In genomic region chr6:148760568-148761531, GRCh38 we compare ENCODE assay signal across 8 cellular contexts. TPM values are rescaled to one million over a fixed set of nuclear protein-coding genes. Genes with fewer than 3 reads are reported as not detected.
DNase-seq lines count a peak whose midpoint lies in the region; ATAC-seq, FAIRE-seq and TF ChIP-seq lines count a peak whose summit lies in the region.

No MANE protein-coding gene starts in this region.

- no peaks in the 10 kb centered on the region for H3K9me3 ChIP-seq in SK-N-SH
- no peaks in the 10 kb centered on the region for H3K9me3 ChIP-seq in iPS-20b (ENCODE audit: insufficient read depth, low read depth, low read length)
- no peaks in the 10 kb centered on the region for H3K9me3 ChIP-seq in small intestine (ENCODE audit: control insufficient read depth, low read depth)

- no peaks in the 10 kb centered on the region for H3K4me1 ChIP-seq in SK-N-SH (ENCODE audit: control insufficient read depth in 1 of 2, insufficient read depth in 2 of 2, low read depth in 1 of 2, low read length in 1 of 2)
- H3K4me1 ChIP-seq in iPS-20b (ENCODE audit: insufficient read depth, low read length): peaks cover 36% of the 10 kb centered on the region
- H3K4me1 ChIP-seq in small intestine (ENCODE audit: control insufficient read depth in 2 of 2, insufficient read depth in 1 of 2, low read depth in 1 of 2, low read length in 1 of 2): peaks cover 0 to 6% of the 10 kb centered on the region in 2 donors

- no peak overlapping the region; a peak in 1 of 4 replicates for H3K4me3 ChIP-seq in SK-N-SH (ENCODE audit: low read depth in 2 of 2, low read length in 1 of 2)
- H3K4me3 ChIP-seq in astrocyte of the spinal cord (ENCODE audit: low read depth, low read length): peak overlapping the region; percentile 28
- H3K4me3 ChIP-seq in iPS-20b (ENCODE audit: low read length): no peak overlapping the region
- H3K4me3 ChIP-seq in small intestine (ENCODE audit: low read depth in 1 of 2, low read length in 2 of 2): peak overlapping the region in 1 of 2 donors; percentile 7

- no peak overlapping the region; the same call in 1 of the 2 replicates for H3K9ac ChIP-seq in SK-N-SH
- peak overlapping the region; percentile 23; the same call in 1 of the 2 replicates for H3K9ac ChIP-seq in iPS-20b (ENCODE audit: low read depth, low read length)

- in situ Hi-C loops in astrocyte of the spinal cord (cut with HindIII; ENCODE audit: low sequenced_read_pairs): no loop called here

- TF ChIP-seq CTCF in SK-N-SH (IDR thresholded peaks at IDR 0.05) (no peak), astrocyte of the spinal cord (IDR thresholded peaks at IDR 0.05; ENCODE audit: low read depth, low read length) (no peak)

- CTCF ChIA-PET in SK-N-SH (lab: Yijun Ruan, JAX): no interaction called here

- no peaks in the 10 kb centered on the region for H3K79me2 ChIP-seq in SK-N-SH (ENCODE audit: insufficient read depth)

- POLR2A ChIA-PET in SK-N-SH (lab: Yijun Ruan, JAX): no interaction called here

- no peak overlapping the region; the same call in 1 of the 2 replicates for H2AFZ ChIP-seq in SK-N-SH (ENCODE audit: low read depth)

- no peak for TF ChIP-seq RAD21 in SK-N-SH (IDR thresholded peaks at IDR 0.05; ENCODE audit: low read length)

- H3F3A ChIP-seq in SK-N-SH (replicated peaks; ENCODE audit: insufficient read depth): peaks cover 4% of the 10 kb centered on the region

- peak; percentile 10 to 18 for DNase-seq in activated CD4-positive, alpha-beta T cell treated with anti-CD3 and anti-CD28 coated beads for 24 hours (ENCODE audit: low read depth in 2 of 2)
- no peak for DNase-seq in activated CD4-positive, alpha-beta T cell treated with anti-CD3 and anti-CD28 coated beads, Interleukin-2, amount 50 U/mL, for 4 hours
- DNase-seq in SK-N-SH (no peak), astrocyte of the spinal cord (ENCODE audit: low read depth, low spot score) (peak; percentile 94), small intestine (peak; percentile 14), NCI-H446 treated with DMSO at 0.1 percent for 48 hours (lab: John Stamatoyannopoulos, UW) (no peak)

- H3K36me3 ChIP-seq in SK-N-SH (replicated peaks in 1 of 2; ENCODE audit: control insufficient read depth in 1 of 2, insufficient read depth in 2 of 2, low read length in 1 of 2) (no peaks in the 10 kb centered on the region), iPS-20b (ENCODE audit: insufficient read depth, low read depth, low read length) (no peaks in the 10 kb centered on the region), small intestine (ENCODE audit: control insufficient read depth in 2 of 2, insufficient read depth in 2 of 2, low read length in 2 of 2) (no peaks in the 10 kb centered on the region)

- ATAC-seq in HG03108 (IDR thresholded peaks at IDR 0.05; ENCODE audit: unreplicated experiment): peak; percentile 29

- 2% methylated on average over 9 of the region's 14 CpGs for WGBS in SK-N-SH (ENCODE audit: low lambda C conversion rate)
- 27 to 47% (median 30%) methylated on average over 14 of the region's 14 CpGs for WGBS in small intestine, 3 donors

- FAIRE-seq in small intestine (lab: Jason Lieb, UNC): peak; percentile 23

- TF ChIP-seq EP300 in SK-N-SH (IDR thresholded peaks at IDR 0.05; ENCODE audit: borderline replicate concordance in 1 of 2, low read depth in 1 of 2, low read length in 1 of 2): no peak

- H3K27ac ChIP-seq in SK-N-SH (ENCODE audit: low read depth in 2 of 2, low read length in 1 of 2) (peak overlapping the region; percentile 24 to 53; a peak in 2 of 4 replicates), iPS-20b (ENCODE audit: low read length) (no peak overlapping the region), small intestine (ENCODE audit: low read depth in 1 of 2, low read length in 1 of 2) (peak overlapping the region; percentile 37 to 67)

- no peaks in the 10 kb centered on the region for H4K20me1 ChIP-seq in SK-N-SH (ENCODE audit: insufficient read depth)

- H3K9me2 ChIP-seq in SK-N-SH: no peaks in the 10 kb centered on the region

- peak overlapping the region; percentile 56; the same call in 1 of the 2 replicates for H3K4me2 ChIP-seq in SK-N-SH

- H3K27me3 ChIP-seq in SK-N-SH (ENCODE audit: insufficient read depth): no peaks in the 10 kb centered on the region; the same call in 1 of the 2 replicates
- no peaks in the 10 kb centered on the region for H3K27me3 ChIP-seq in iPS-20b (ENCODE audit: insufficient read depth, low read length)
- H3K27me3 ChIP-seq in small intestine (ENCODE audit: control insufficient read depth in 2 of 2, insufficient read depth in 2 of 2, low read length in 2 of 2): no peaks in the 10 kb centered on the region

TF ChIP-seq in SK-N-SH, 30 proteins besides CTCF, POLR2A, EP300 and RAD21:
- TF ChIP-seq JUND (IDR thresholded peaks at IDR 0.05): no peak
- TF ChIP-seq, protein P1, sequence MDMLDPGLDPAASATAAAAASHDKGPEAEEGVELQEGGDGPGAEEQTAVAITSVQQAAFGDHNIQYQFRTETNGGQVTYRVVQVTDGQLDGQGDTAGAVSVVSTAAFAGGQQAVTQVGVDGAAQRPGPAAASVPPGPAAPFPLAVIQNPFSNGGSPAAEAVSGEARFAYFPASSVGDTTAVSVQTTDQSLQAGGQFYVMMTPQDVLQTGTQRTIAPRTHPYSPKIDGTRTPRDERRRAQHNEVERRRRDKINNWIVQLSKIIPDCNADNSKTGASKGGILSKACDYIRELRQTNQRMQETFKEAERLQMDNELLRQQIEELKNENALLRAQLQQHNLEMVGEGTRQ (IDR thresholded peaks at IDR 0.05; ENCODE audit: borderline replicate concordance, low read depth, low read length): no peak
- no peak for TF ChIP-seq RFX5 (IDR thresholded peaks at IDR 0.05; ENCODE audit: low read length)
- no peak for TF ChIP-seq TAF1 (IDR thresholded peaks at IDR 0.05; ENCODE audit: borderline replicate concordance, low read depth, low read length)
- TF ChIP-seq ELF1 (IDR thresholded peaks at IDR 0.05): no peak
- TF ChIP-seq MEF2A (IDR thresholded peaks at IDR 0.05; ENCODE audit: borderline replicate concordance, low read depth): no peak
- TF ChIP-seq, protein P2, sequence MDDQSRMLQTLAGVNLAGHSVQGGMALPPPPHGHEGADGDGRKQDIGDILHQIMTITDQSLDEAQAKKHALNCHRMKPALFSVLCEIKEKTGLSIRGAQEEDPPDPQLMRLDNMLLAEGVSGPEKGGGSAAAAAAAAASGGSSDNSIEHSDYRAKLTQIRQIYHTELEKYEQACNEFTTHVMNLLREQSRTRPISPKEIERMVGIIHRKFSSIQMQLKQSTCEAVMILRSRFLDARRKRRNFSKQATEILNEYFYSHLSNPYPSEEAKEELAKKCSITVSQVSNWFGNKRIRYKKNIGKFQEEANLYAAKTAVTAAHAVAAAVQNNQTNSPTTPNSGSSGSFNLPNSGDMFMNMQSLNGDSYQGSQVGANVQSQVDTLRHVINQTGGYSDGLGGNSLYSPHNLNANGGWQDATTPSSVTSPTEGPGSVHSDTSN (IDR thresholded peaks at IDR 0.05): no peak
- no peak for TF ChIP-seq FOXM1 (IDR thresholded peaks at IDR 0.05; ENCODE audit: low read depth)
- no peak for TF ChIP-seq ZBTB33 (IDR thresholded peaks at IDR 0.05; ENCODE audit: borderline replicate concordance, low read depth)
TF ChIP-seq in SK-N-SH: peak in this region for 0.

RNA-seq across cellular contexts. Expression of gene UST, which starts 14.0 kb away (rescaled TPM):
- 1.7 and 5.0 TPM in 2 replicates for polyA plus RNA-seq in SK-N-SH (2012; rRNA removed)
- 4.6 and 5.0 TPM in 2 replicates for polyA plus RNA-seq in SK-N-SH (2012; cell fraction: cytosol; rRNA removed)
- 1.9 and 2.8 TPM in 2 replicates for polyA plus RNA-seq in SK-N-SH (2012; cell fraction: nucleus; rRNA removed)
- polyA plus RNA-seq in small intestine: 1 to 10 TPM in 1 of 3 donors, under 1 TPM in 1, not detected in 1; 0.81 to 4.0 TPM

Comparison
In these comparisons a context has a peak if more than half of its experiments do, and no peak if none do; other contexts are left out.
1. DNase-seq: peak in activated CD4-positive, alpha-beta T cell treated with anti-CD3 and anti-CD28 coated beads for 24 hours (2 of 2), astrocyte of the spinal cord (single experiment) and small intestine (single experiment); none in activated CD4-positive, alpha-beta T cell treated with anti-CD3 and anti-CD28 coated beads, Interleukin-2, amount 50 U/mL, for 4 hours (0 of 2), SK-N-SH (single experiment) and NCI-H446 treated with DMSO at 0.1 percent for 48 hours (single experiment).